Comparison of ENCODE assay signal across 8 cellular contexts in genomic region chr15:39756806-39757522, GRCh38. TPM values are rescaled to one million over a fixed set of nuclear protein-coding genes. Genes with fewer than 3 reads are reported as not detected.
DNase-seq lines count a peak whose midpoint lies in the region; ATAC-seq and TF ChIP-seq lines count a peak whose summit lies in the region.

No MANE protein-coding gene starts in this region.

- H3K4me1 ChIP-seq in heart right ventricle (peaks cover 0 to 7% (median 0%) of the 10 kb centered on the region in 9 donors), foreskin keratinocyte (no peaks in the 10 kb centered on the region)

- intact Hi-C loops in heart right ventricle (cut with DNase I) (loop anchor here (1.0 to 10.0 kb wide), 18 partner anchors 62 to 1052 kb away; partner anchors contain the start of gene THBS1 (in 6 of the 10)), left cardiac atrium (cut with DNase I) (loop anchor here (5.0 to 10.0 kb wide), 4 partner anchors 72 to 1050 kb away; partner anchors contain the start of gene THBS1 (in 1 of the 2)), lower leg skin (cut with DNase I; ENCODE audit: low total_unique reads) (loop anchor here (10.0 kb wide), 2 partner anchors 942 to 1052 kb away; no protein-coding TSS in a partner anchor)

- ATAC-seq in heart right ventricle (peak in 1 of 8 donors; percentile 35), left cardiac atrium (no peak), T-helper 17 cell (peak; percentile 52), foreskin keratinocyte (no peak)

- peaks cover 7% of the 10 kb centered on the region for H3K27me3 Mint-ChIP-seq in T-helper 17 cell

- peaks cover 2% of the 10 kb centered on the region for H3K36me3 Mint-ChIP-seq in T-helper 17 cell (ENCODE audit: low read depth)

- peaks cover 6% of the 10 kb centered on the region for H3K4me1 Mint-ChIP-seq in T-helper 17 cell

- H3K9me3 ChIP-seq in heart right ventricle (peaks cover 0 to 1% (median 0%) of the 10 kb centered on the region in 11 donors), T-helper 17 cell (ENCODE audit: control insufficient read depth, low read length, poor library complexity, severe bottlenecking) (no peaks in the 10 kb centered on the region)

- H3K27ac ChIP-seq in heart right ventricle (no peak overlapping the region), foreskin keratinocyte (no peak overlapping the region)

- DNase-seq in heart right ventricle (peak in 1 of 2 donors; percentile 16), left cardiac atrium (no peak), NCI-H1105 treated with DMSO at 0.1 percent for 48 hours (lab: John Stamatoyannopoulos, UW) (peak; percentile 28), T-helper 17 cell (no peak), foreskin keratinocyte (peak in 1 of 2 donors; percentile 42), skeletal muscle cell (ENCODE audit: low read depth) (peak; percentile 46), lower leg skin (ENCODE audit: low spot score in 2 of 2) (no peak)
- DNase-seq in stimulated activated naive CD4-positive, alpha-beta T cell treated with Interleukin-2 at 50 U/mL for 16 hours (lab: John Stamatoyannopoulos, UW), result no peak

- TF ChIP-seq POLR2A in lower leg skin (IDR thresholded peaks at IDR 0.05), result no peak

- 48 to 49% methylated on average over 2 of the region's 2 CpGs for WGBS in heart right ventricle, 2 donors
- 46 to 47% methylated on average over 2 of the region's 2 CpGs for WGBS in lower leg skin, 2 donors

- TF ChIP-seq CTCF in heart right ventricle (IDR thresholded peaks at IDR 0.05) (peak; percentile 52 to 94 (median 87)), foreskin keratinocyte (conservative IDR thresholded peaks at IDR 0.05) (peak; percentile 91), lower leg skin (IDR thresholded peaks at IDR 0.05) (peak in 1 of 3 donors; percentile 74)

- no peaks in the 10 kb centered on the region for H3K36me3 ChIP-seq in heart right ventricle

- H3K27me3 ChIP-seq in heart right ventricle (no peaks in the 10 kb centered on the region), foreskin keratinocyte (no peaks in the 10 kb centered on the region)

- H3K27ac Mint-ChIP-seq in T-helper 17 cell, result no peak overlapping the region

- H3K4me3 ChIP-seq in heart right ventricle (no peak overlapping the region), skeletal muscle cell (ENCODE audit: low read depth, low read length) (no peak overlapping the region), lower leg skin (ENCODE audit: low read depth, poor library complexity, severe bottlenecking) (no peak overlapping the region)

- H3K4me3 Mint-ChIP-seq in T-helper 17 cell, result no peak overlapping the region

RNA-seq across cellular contexts. Expression of gene FSIP1, which starts 25.7 kb away (rescaled TPM):
- total RNA-seq in heart right ventricle, result 1 to 10 TPM in 3 of 10 donors, under 1 TPM in 7; 0.15 to 4.4 (median 0.89) TPM
- polyA plus RNA-seq in heart right ventricle, result 1 to 10 TPM in 1 of 2 donors, under 1 TPM in 1; 0.19 to 1.9 TPM
- under 1 TPM; 0.50 to 0.52 TPM for total RNA-seq in left cardiac atrium
- total RNA-seq in T-helper 17 cell, result 1 to 10 TPM in 1 of 2 donors, under 1 TPM in 1; 0.67 to 1.7 TPM
- total RNA-seq in foreskin keratinocyte, result 0.58 and 0.63 TPM in 2 replicates
- polyA plus RNA-seq in foreskin keratinocyte, result 0.31 and 0.42 TPM in 2 replicates
- under 1 TPM in 1 of 4 donors, not detected in 3; 0.17 TPM for total RNA-seq in lower leg skin

Comparison
In these comparisons a context has a peak if more than half of its experiments do, and no peak if none do; other contexts are left out.
1. DNase-seq: peak in NCI-H1105 treated with DMSO at 0.1 percent for 48 hours (single experiment) and skeletal muscle cell (single experiment); none in left cardiac atrium (single experiment), T-helper 17 cell (0 of 3), stimulated activated naive CD4-positive, alpha-beta T cell treated with Interleukin-2 at 50 U/mL for 16 hours (single experiment) and lower leg skin (0 of 2).